8 cellular contexts compared by ENCODE assay signal in genomic region chr12:66409195-66409871, GRCh38.
DNase-seq lines count a peak whose midpoint lies in the region; ATAC-seq and TF ChIP-seq lines count a peak whose summit lies in the region.

No MANE protein-coding gene starts in this region.

- H3K4me3 ChIP-seq in SK-N-SH (ENCODE audit: low read depth in 2 of 2, low read length in 1 of 2) = no peak overlapping the region; a peak in 1 of 4 replicates
- no peak overlapping the region for H3K4me3 ChIP-seq in vagina

- H3K9ac ChIP-seq in SK-N-SH = no peak overlapping the region

- TF ChIP-seq RAD21 in SK-N-SH (IDR thresholded peaks at IDR 0.05; ENCODE audit: low read length) = peak; percentile 92

- CTCF ChIA-PET in activated CD4-positive, alpha-beta T cell treated with anti-CD3 and anti-CD28 coated beads for 36 hours (lab: Charles Lee) = interaction anchor here (0.7 to 2.9 kb wide), 10 partner anchors 9 to 270 kb away, joined by 3 to 19 read pairs (median 3); no protein-coding TSS in a partner anchor
- CTCF ChIA-PET in SK-N-SH (lab: Yijun Ruan, JAX) = interaction anchor here (0.5 to 7.1 kb wide), 32 partner anchors 9 to 285 kb away, joined by 3 to 84 read pairs (median 5); partner anchors contain the start of gene HELB

- peaks cover 4% of the 10 kb centered on the region for H3K9me3 Mint-ChIP-seq in activated CD4-positive, alpha-beta T cell treated with anti-CD3 and anti-CD28 coated beads for 36 hours (ENCODE audit: low read depth)
- H3K9me3 Mint-ChIP-seq in chondrocyte (ENCODE audit: low read depth) (peaks cover 18% of the 10 kb centered on the region), memory B cell (peaks cover 7% of the 10 kb centered on the region)

- peak; percentile 79 for TF ChIP-seq CTCF in SK-N-SH (IDR thresholded peaks at IDR 0.05)
- peak; percentile 81 for TF ChIP-seq CTCF in chondrocyte (IDR thresholded peaks at IDR 0.05)
- peak in 2 of 3 experiments; percentile 33 to 48 for TF ChIP-seq CTCF in vagina (IDR thresholded peaks at IDR 0.05)

- no peak overlapping the region for H3K4me3 Mint-ChIP-seq in activated CD4-positive, alpha-beta T cell treated with anti-CD3 and anti-CD28 coated beads for 36 hours
- no peak overlapping the region for H3K4me3 Mint-ChIP-seq in chondrocyte (ENCODE audit: unreplicated experiment)
- H3K4me3 Mint-ChIP-seq in memory B cell = no peak overlapping the region

- TF ChIP-seq POLR2A in vagina (IDR thresholded peaks at IDR 0.05) = no peak

- no peaks in the 10 kb centered on the region for H3K79me2 ChIP-seq in SK-N-SH (ENCODE audit: insufficient read depth)

- H3K4me1 Mint-ChIP-seq in activated CD4-positive, alpha-beta T cell treated with anti-CD3 and anti-CD28 coated beads for 36 hours = no peaks in the 10 kb centered on the region
- H3K4me1 Mint-ChIP-seq in chondrocyte (ENCODE audit: low read depth) (peaks cover 5% of the 10 kb centered on the region), memory B cell (no peaks in the 10 kb centered on the region)

- no peak overlapping the region for H3K27ac Mint-ChIP-seq in activated CD4-positive, alpha-beta T cell treated with anti-CD3 and anti-CD28 coated beads for 36 hours
- H3K27ac Mint-ChIP-seq in chondrocyte (ENCODE audit: unreplicated experiment) (no peak overlapping the region), memory B cell (no peak overlapping the region)

- WGBS in SK-N-SH (ENCODE audit: low lambda C conversion rate) = 55% methylated on average over 3 of the region's 4 CpGs

- intact Hi-C loops in activated CD4-positive, alpha-beta T cell treated with anti-CD3 and anti-CD28 coated beads for 36 hours (cut with DNase I, micrococcal nuclease) = loop anchor here (1.0 to 2.0 kb wide), 6 partner anchors 130 to 427 kb away; no protein-coding TSS in a partner anchor
- intact Hi-C loops in vagina (cut with DNase I) = no loop called here

- no peak overlapping the region for H2AFZ ChIP-seq in SK-N-SH (ENCODE audit: low read depth)

- H4K20me1 ChIP-seq in SK-N-SH (ENCODE audit: insufficient read depth) = no peaks in the 10 kb centered on the region

- POLR2A ChIA-PET in activated CD4-positive, alpha-beta T cell treated with anti-CD3 and anti-CD28 coated beads for 36 hours (lab: Charles Lee) = no interaction called here
- POLR2A ChIA-PET in SK-N-SH (lab: Yijun Ruan, JAX) = no interaction called here

- H3K4me1 ChIP-seq in SK-N-SH (ENCODE audit: control insufficient read depth in 1 of 2, insufficient read depth in 2 of 2, low read depth in 1 of 2, low read length in 1 of 2) = peaks cover 8 to 20% of the 10 kb centered on the region in 2 experiments; a peak in 3 of 4 replicates
- H3K4me1 ChIP-seq in vagina = no peaks in the 10 kb centered on the region

- ATAC-seq in activated CD4-positive, alpha-beta T cell treated with anti-CD3 and anti-CD28 coated beads for 36 hours = peak; percentile 55
- peak; percentile 32 for ATAC-seq in memory B cell (ENCODE audit: low read depth)

- H3K36me3 ChIP-seq in SK-N-SH (replicated peaks in 1 of 2; ENCODE audit: control insufficient read depth in 1 of 2, insufficient read depth in 2 of 2, low read length in 1 of 2) (no peaks in the 10 kb centered on the region), vagina (no peaks in the 10 kb centered on the region)

- peaks cover 3% of the 10 kb centered on the region for H3K27me3 Mint-ChIP-seq in activated CD4-positive, alpha-beta T cell treated with anti-CD3 and anti-CD28 coated beads for 36 hours
- no peaks in the 10 kb centered on the region for H3K27me3 Mint-ChIP-seq in chondrocyte (ENCODE audit: low read depth)
- H3K27me3 Mint-ChIP-seq in memory B cell = peaks cover 9% of the 10 kb centered on the region

- H3K27me3 ChIP-seq in SK-N-SH (ENCODE audit: insufficient read depth) (no peaks in the 10 kb centered on the region), vagina (no peaks in the 10 kb centered on the region)

- H3K27ac ChIP-seq in SK-N-SH (ENCODE audit: low read depth in 2 of 2, low read length in 1 of 2) = no peak overlapping the region; a peak in 1 of 4 replicates
- H3K27ac ChIP-seq in vagina = no peak overlapping the region

- no peak overlapping the region for H3K4me2 ChIP-seq in SK-N-SH

- H3K36me3 Mint-ChIP-seq in activated CD4-positive, alpha-beta T cell treated with anti-CD3 and anti-CD28 coated beads for 36 hours (ENCODE audit: low read depth) = no peaks in the 10 kb centered on the region
- H3K36me3 Mint-ChIP-seq in chondrocyte (ENCODE audit: low read depth) = peaks cover 11% of the 10 kb centered on the region
- H3K36me3 Mint-ChIP-seq in memory B cell = peaks cover 2% of the 10 kb centered on the region

- TF ChIP-seq EP300 in SK-N-SH (IDR thresholded peaks at IDR 0.05; ENCODE audit: borderline replicate concordance in 1 of 2, low read depth in 1 of 2, low read length in 1 of 2) = no peak

- peak; percentile 52 for DNase-seq in activated CD4-positive, alpha-beta T cell treated with anti-CD3 and anti-CD28 coated beads for 36 hours
- no peak for DNase-seq in activated CD4-positive, alpha-beta T cell treated with anti-CD3 and anti-CD28 coated beads for 1 hour
- DNase-seq in HS-5 (ENCODE audit: low read depth) = peak; percentile 19
- DNase-seq in SK-N-SH = peak; percentile 24
- DNase-seq in chondrocyte (ENCODE audit: low spot score) = no peak
- peak; percentile 6 to 15 for DNase-seq in memory B cell (ENCODE audit: low spot score in 2 of 2)
- DNase-seq in vagina (ENCODE audit: extremely low spot score in 2 of 2) = no peak
- no peak for DNase-seq in NCI-H187 treated with DMSO at 0.1 percent for 48 hours (lab: John Stamatoyannopoulos, UW)

- peaks cover 8% of the 10 kb centered on the region for H3F3A ChIP-seq in SK-N-SH (replicated peaks; ENCODE audit: insufficient read depth)

- no peaks in the 10 kb centered on the region for H3K9me2 ChIP-seq in SK-N-SH

- H3K9me3 ChIP-seq in SK-N-SH (no peaks in the 10 kb centered on the region), vagina (no peaks in the 10 kb centered on the region)

TF ChIP-seq in SK-N-SH, 30 proteins besides CTCF, POLR2A, EP300 and RAD21:
- TF ChIP-seq RCOR1 (IDR thresholded peaks at IDR 0.05; ENCODE audit: low read length) = no peak
- peak; percentile 89 for TF ChIP-seq SMC3 (IDR thresholded peaks at IDR 0.05; ENCODE audit: low read depth, low read length)
- peak; percentile 46; the same call in 1 of the 2 replicates for TF ChIP-seq RFX5 (IDR thresholded peaks at IDR 0.05; ENCODE audit: low read length)

Comparison
In these comparisons a context has a peak if more than half of its experiments do, and no peak if none do; other contexts are left out.
1. DNase-seq: peak in activated CD4-positive, alpha-beta T cell treated with anti-CD3 and anti-CD28 coated beads for 36 hours (single experiment), HS-5 (single experiment), SK-N-SH (single experiment) and memory B cell (2 of 2); none in activated CD4-positive, alpha-beta T cell treated with anti-CD3 and anti-CD28 coated beads for 1 hour (single experiment), chondrocyte (single experiment), vagina (0 of 2) and NCI-H187 treated with DMSO at 0.1 percent for 48 hours (single experiment).
2. Peak in every context shown above with its lines, with median percentiles within 50 percentile points of each other: CTCF ChIP-seq.